Comparison of ENCODE assay signal across 2 cellular contexts in the genomic region with DNA sequence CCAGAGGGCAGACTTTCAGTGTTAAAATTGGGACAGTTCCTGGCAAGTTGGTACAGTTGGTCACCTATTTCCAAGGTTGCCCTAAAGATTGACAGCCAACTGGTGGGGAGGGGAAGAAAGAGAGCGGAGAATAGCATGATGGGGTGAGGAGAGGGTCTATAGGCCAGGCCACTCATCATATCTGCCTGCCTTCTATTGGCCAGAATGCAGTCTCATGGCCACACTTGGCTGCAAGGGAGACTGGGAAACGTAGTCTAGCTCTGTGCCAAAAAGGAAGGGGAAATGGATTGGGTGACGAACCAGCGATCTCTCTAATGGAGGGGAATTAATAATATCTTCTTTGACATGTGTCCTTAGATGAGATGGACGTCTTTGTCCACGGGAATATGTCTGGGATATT.
TF ChIP-seq lines count a peak whose summit lies in the region.

No MANE protein-coding gene starts in this region.

TF ChIP-seq in GM23338, 12 proteins besides CTCF, POLR2A, EP300 and RAD21 (continued from another document):
- TF ChIP-seq, protein P1, sequence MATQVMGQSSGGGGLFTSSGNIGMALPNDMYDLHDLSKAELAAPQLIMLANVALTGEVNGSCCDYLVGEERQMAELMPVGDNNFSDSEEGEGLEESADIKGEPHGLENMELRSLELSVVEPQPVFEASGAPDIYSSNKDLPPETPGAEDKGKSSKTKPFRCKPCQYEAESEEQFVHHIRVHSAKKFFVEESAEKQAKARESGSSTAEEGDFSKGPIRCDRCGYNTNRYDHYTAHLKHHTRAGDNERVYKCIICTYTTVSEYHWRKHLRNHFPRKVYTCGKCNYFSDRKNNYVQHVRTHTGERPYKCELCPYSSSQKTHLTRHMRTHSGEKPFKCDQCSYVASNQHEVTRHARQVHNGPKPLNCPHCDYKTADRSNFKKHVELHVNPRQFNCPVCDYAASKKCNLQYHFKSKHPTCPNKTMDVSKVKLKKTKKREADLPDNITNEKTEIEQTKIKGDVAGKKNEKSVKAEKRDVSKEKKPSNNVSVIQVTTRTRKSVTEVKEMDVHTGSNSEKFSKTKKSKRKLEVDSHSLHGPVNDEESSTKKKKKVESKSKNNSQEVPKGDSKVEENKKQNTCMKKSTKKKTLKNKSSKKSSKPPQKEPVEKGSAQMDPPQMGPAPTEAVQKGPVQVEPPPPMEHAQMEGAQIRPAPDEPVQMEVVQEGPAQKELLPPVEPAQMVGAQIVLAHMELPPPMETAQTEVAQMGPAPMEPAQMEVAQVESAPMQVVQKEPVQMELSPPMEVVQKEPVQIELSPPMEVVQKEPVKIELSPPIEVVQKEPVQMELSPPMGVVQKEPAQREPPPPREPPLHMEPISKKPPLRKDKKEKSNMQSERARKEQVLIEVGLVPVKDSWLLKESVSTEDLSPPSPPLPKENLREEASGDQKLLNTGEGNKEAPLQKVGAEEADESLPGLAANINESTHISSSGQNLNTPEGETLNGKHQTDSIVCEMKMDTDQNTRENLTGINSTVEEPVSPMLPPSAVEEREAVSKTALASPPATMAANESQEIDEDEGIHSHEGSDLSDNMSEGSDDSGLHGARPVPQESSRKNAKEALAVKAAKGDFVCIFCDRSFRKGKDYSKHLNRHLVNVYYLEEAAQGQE (IDR thresholded peaks at IDR 0.05; ENCODE audit: unreplicated experiment), result no peak
- no peak for TF ChIP-seq ZNF331 (CRISPR knock-in tag; IDR thresholded peaks at IDR 0.05; ENCODE audit: low read depth)
- TF ChIP-seq STAT1 (IDR thresholded peaks at IDR 0.05; ENCODE audit: unreplicated experiment), result no peak
- no peak for TF ChIP-seq ZNF114 (CRISPR knock-in tag; IDR thresholded peaks at IDR 0.05)
- no peak for TF ChIP-seq POLR2AphosphoS5 (IDR thresholded peaks at IDR 0.05; ENCODE audit: low read depth)
- no peak for TF ChIP-seq NANOG (IDR thresholded peaks at IDR 0.05; ENCODE audit: borderline replicate concordance)
- TF ChIP-seq EZH2 (IDR thresholded peaks at IDR 0.05; ENCODE audit: low read depth, unreplicated experiment), result no peak
- TF ChIP-seq JUNB (IDR thresholded peaks at IDR 0.05; ENCODE audit: unreplicated experiment), result no peak
- no peak for TF ChIP-seq EZH2phosphoT487 (IDR thresholded peaks at IDR 0.05; ENCODE audit: unreplicated experiment)
- no peak for TF ChIP-seq CREB1 (CRISPR knock-in tag; IDR thresholded peaks at IDR 0.05; ENCODE audit: low read depth)
- TF ChIP-seq ZNF462 (CRISPR knock-in tag; IDR thresholded peaks at IDR 0.05), result no peak

TF ChIP-seq in SK-N-SH, 30 proteins besides CTCF, POLR2A, EP300 and RAD21 (continued from another document):
- TF ChIP-seq POLR2AphosphoS5 (IDR thresholded peaks at IDR 0.05; ENCODE audit: low read depth, low read length) (no peak), FOXJ3 (CRISPR knock-in tag; IDR thresholded peaks at IDR 0.05) (no peak)
- TF ChIP-seq, protein P1 (IDR thresholded peaks at IDR 0.05; ENCODE audit: low read depth, low read length), result no peak
